In genomic region chr16:27046958-27047357, GRCh38 we compare ENCODE assay signal across 9 cellular contexts. TPM values are rescaled to one million over a fixed set of nuclear protein-coding genes. Genes with fewer than 3 reads are reported as not detected.
"Had no signal": no experiment of that assay in that cellular context is flagged by ENCODE, and none has a peak within 500 bp of the region (broad histone marks: within the 10 kb centered on the region; RNA-seq: fewer than 3 reads in every experiment).

No MANE protein-coding gene starts in this region.

- H3K4me3 ChIP-seq: GM12878 had no signal

- DNase-seq: GDM1, GF-D8 had no signal

- ATAC-seq: GM12878 had no signal

- FAIRE-seq: G401.6, GM12878, GM12891, GM12892, GM18507, GM19239 had no signal

RNA-seq across cellular contexts. Expression of gene C16orf82, which starts 19.8 kb away (rescaled TPM):
- total RNA-seq: G401, GM12878 had no signal
- polyA plus RNA-seq: GM12878 had no signal
